Comparison of ENCODE assay signal across 8 cellular contexts in the genomic region with DNA sequence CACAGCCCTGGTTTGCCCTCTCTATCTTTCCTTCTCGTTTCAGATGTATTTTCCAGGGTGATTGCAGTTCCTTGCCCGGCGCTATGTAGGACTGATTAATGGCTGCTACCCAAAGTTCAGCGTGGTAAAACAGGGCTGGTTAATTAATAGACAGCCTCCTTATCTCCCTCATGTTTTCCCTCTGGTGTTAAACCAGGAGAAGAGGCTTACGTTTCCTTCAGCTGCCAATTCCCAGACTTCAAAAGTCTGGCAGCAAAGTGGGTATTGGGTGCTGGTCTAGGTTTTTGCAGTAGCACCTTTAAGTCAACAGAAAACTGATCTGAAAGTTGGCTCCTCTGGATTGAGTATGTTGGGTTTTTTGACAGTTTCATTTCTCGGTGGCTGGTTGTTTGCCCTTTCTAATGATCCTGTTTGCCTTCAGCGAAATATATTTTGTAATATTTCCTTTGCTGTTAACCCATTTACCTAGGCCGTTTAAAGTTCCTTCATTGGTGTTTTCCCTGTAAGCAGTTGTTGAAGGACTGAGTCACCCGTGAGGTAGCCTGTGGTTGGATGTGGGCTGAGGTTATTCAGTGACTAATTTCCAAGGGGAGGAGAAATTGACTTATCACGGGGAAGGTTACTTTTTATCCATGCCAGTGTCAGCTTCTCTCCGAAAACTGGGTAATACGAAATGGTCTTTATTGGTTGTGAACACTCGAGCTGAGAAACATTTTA.
DNase-seq lines count a peak whose midpoint lies in the region; ATAC-seq and TF ChIP-seq lines count a peak whose summit lies in the region.

No MANE protein-coding gene starts in this region.

- H3K27me3 ChIP-seq in SK-N-SH (ENCODE audit: insufficient read depth) (no peaks in the 10 kb centered on the region), spleen (replicated peaks in 1 of 7) (no peaks in the 10 kb centered on the region), neural progenitor cell (no peaks in the 10 kb centered on the region)

- no peaks in the 10 kb centered on the region for H3K4me1 Mint-ChIP-seq in neural progenitor cell

- no peak overlapping the region for H3K27ac Mint-ChIP-seq in neural progenitor cell

- H3K9me3 Mint-ChIP-seq in neural progenitor cell, result no peaks in the 10 kb centered on the region

- TF ChIP-seq EP300 in SK-N-SH (IDR thresholded peaks at IDR 0.05; ENCODE audit: borderline replicate concordance in 1 of 2, low read depth in 1 of 2, low read length in 1 of 2), result peak in 1 of 2 experiments; percentile 16; a peak in 1 of 4 replicates

- TF ChIP-seq CTCF in SK-N-SH (IDR thresholded peaks at IDR 0.05) (no peak), retinal pigment epithelial cell (conservative IDR thresholded peaks at IDR 0.05; ENCODE audit: low read depth, low read length) (no peak), spleen (IDR thresholded peaks at IDR 0.05 in 8 of 11, conservative IDR thresholded peaks at IDR 0.05 in 3 of 11) (no peak), neural progenitor cell (IDR thresholded peaks at IDR 0.05) (no peak)

- H3K9me3 ChIP-seq in SK-N-SH, result no peaks in the 10 kb centered on the region
- no peaks in the 10 kb centered on the region for H3K9me3 ChIP-seq in spleen
- H3K9me3 ChIP-seq in neural progenitor cell (ENCODE audit: low read depth), result no peaks in the 10 kb centered on the region

- H3K36me3 ChIP-seq in SK-N-SH (replicated peaks in 1 of 2; ENCODE audit: control insufficient read depth in 1 of 2, insufficient read depth in 2 of 2, low read length in 1 of 2), result no peaks in the 10 kb centered on the region
- no peaks in the 10 kb centered on the region for H3K36me3 ChIP-seq in spleen
- no peaks in the 10 kb centered on the region for H3K36me3 ChIP-seq in neural progenitor cell

- no peak for TF ChIP-seq POLR2A in spleen (IDR thresholded peaks at IDR 0.05)

- H3K36me3 Mint-ChIP-seq in neural progenitor cell, result peaks cover under 1% of the 10 kb centered on the region

- WGBS in SK-N-SH (ENCODE audit: low lambda C conversion rate), result 37% methylated on average over 13 of the region's 13 CpGs
- 65 to 80% (median 75%) methylated on average over 13 of the region's 13 CpGs for WGBS in spleen, 5 donors

- no peaks in the 10 kb centered on the region for H3K9me2 ChIP-seq in SK-N-SH

- H3K79me2 ChIP-seq in SK-N-SH (ENCODE audit: insufficient read depth), result peaks cover 16% of the 10 kb centered on the region; the same call in 1 of the 2 replicates
- H3K79me2 ChIP-seq in neural progenitor cell (ENCODE audit: low read depth), result no peaks in the 10 kb centered on the region

- CTCF ChIA-PET in SK-N-SH (lab: Yijun Ruan, JAX), result interaction anchor here (1.1 to 1.5 kb wide), 2 partner anchors 36 to 38 kb away, joined by 3 to 4 read pairs; no protein-coding TSS in a partner anchor

- POLR2A ChIA-PET in SK-N-SH (lab: Yijun Ruan, JAX), result no interaction called here

- peak overlapping the region; percentile 64 to 96; a peak in 3 of 4 replicates for H3K27ac ChIP-seq in SK-N-SH (ENCODE audit: low read depth in 2 of 2, low read length in 1 of 2)
- H3K27ac ChIP-seq in spleen, result no peak overlapping the region
- H3K27ac ChIP-seq in neural progenitor cell, result no peak overlapping the region

- H2AFZ ChIP-seq in SK-N-SH (ENCODE audit: low read depth) (peak overlapping the region; percentile 71), neural progenitor cell (replicated peaks) (no peak overlapping the region)

- H3K4me2 ChIP-seq in SK-N-SH (peak overlapping the region; percentile 61), neural progenitor cell (no peak overlapping the region)

- intact Hi-C loops in spleen (cut with DNase I; ENCODE audit: low total_unique reads), result no loop called here

- H3K4me3 Mint-ChIP-seq in neural progenitor cell, result no peak overlapping the region

- H3K4me1 ChIP-seq in SK-N-SH (ENCODE audit: control insufficient read depth in 1 of 2, insufficient read depth in 2 of 2, low read depth in 1 of 2, low read length in 1 of 2) (peaks cover 28 to 40% of the 10 kb centered on the region in 2 experiments), spleen (peaks cover 0 to 30% (median 12%) of the 10 kb centered on the region in 6 donors), neural progenitor cell (peaks cover 3% of the 10 kb centered on the region)

- H3F3A ChIP-seq in SK-N-SH (replicated peaks; ENCODE audit: insufficient read depth) (peaks cover 23% of the 10 kb centered on the region), neural progenitor cell (ENCODE audit: low read depth) (no peaks in the 10 kb centered on the region)

- H3K4me3 ChIP-seq in SK-N-SH (ENCODE audit: low read depth in 2 of 2, low read length in 1 of 2) (peak overlapping the region; percentile 38 to 50; a peak in 3 of 4 replicates), retinal pigment epithelial cell (ENCODE audit: low read length) (peak overlapping the region; percentile 58), spleen (no peak overlapping the region), neural progenitor cell (no peak overlapping the region)

- peak overlapping the region; percentile 65; the same call in 1 of the 2 replicates for H3K9ac ChIP-seq in SK-N-SH
- H3K9ac ChIP-seq in neural progenitor cell, result no peak overlapping the region

- TF ChIP-seq RAD21 in SK-N-SH (IDR thresholded peaks at IDR 0.05; ENCODE audit: low read length), result no peak

- H4K20me1 ChIP-seq in SK-N-SH (ENCODE audit: insufficient read depth) (no peaks in the 10 kb centered on the region), neural progenitor cell (ENCODE audit: low read depth) (no peaks in the 10 kb centered on the region)

- no peaks in the 10 kb centered on the region for H3K27me3 Mint-ChIP-seq in neural progenitor cell (ENCODE audit: insufficient read depth, low read depth)

- DNase-seq in activated T-cell treated with anti-CD3 and anti-CD28 coated beads for 24 hours (ENCODE audit: low read depth) (peak; percentile 22), SK-N-SH (no peak), retinal pigment epithelial cell (ENCODE audit: low read depth) (peak; percentile 87), spleen (no peak), neural progenitor cell (ENCODE audit: low spot score) (no peak)
- no peak for DNase-seq in activated T-cell treated with anti-CD3 and anti-CD28 coated beads, Interleukin-2, amount 50 U/mL, for 1 hour
- peak; percentile 11 for DNase-seq in effector CD4-positive, alpha-beta T cell

- ATAC-seq in HG02885 (IDR thresholded peaks at IDR 0.05; ENCODE audit: poor library complexity, unreplicated experiment), result peak; percentile 53

TF ChIP-seq in SK-N-SH, 30 proteins besides CTCF, POLR2A, EP300 and RAD21:
- peak; percentile 59; the same call in 1 of the 2 replicates for TF ChIP-seq JUND (IDR thresholded peaks at IDR 0.05)
- TF ChIP-seq RCOR1 (IDR thresholded peaks at IDR 0.05; ENCODE audit: low read length), result 0 out of 2 replicates have a peak, but pooled peaks have one; percentile 34
- TF ChIP-seq POLR2AphosphoS5 (IDR thresholded peaks at IDR 0.05; ENCODE audit: low read depth, low read length), result peak; percentile 25; the same call in 1 of the 2 replicates
- TF ChIP-seq FOXM1 (IDR thresholded peaks at IDR 0.05; ENCODE audit: low read depth), result no peak
- no peak for TF ChIP-seq REST (IDR thresholded peaks at IDR 0.05; ENCODE audit: low read depth, low read length)
- peak; percentile 85; the same call in 1 of the 2 replicates for TF ChIP-seq FOSL2 (IDR thresholded peaks at IDR 0.05; ENCODE audit: borderline replicate concordance, low read depth)
- TF ChIP-seq GATA2 (CRISPR knock-in tag; IDR thresholded peaks at IDR 0.05), result no peak
- peak; percentile 36 for TF ChIP-seq TCF12 (IDR thresholded peaks at IDR 0.05)
- TF ChIP-seq, protein P1, sequence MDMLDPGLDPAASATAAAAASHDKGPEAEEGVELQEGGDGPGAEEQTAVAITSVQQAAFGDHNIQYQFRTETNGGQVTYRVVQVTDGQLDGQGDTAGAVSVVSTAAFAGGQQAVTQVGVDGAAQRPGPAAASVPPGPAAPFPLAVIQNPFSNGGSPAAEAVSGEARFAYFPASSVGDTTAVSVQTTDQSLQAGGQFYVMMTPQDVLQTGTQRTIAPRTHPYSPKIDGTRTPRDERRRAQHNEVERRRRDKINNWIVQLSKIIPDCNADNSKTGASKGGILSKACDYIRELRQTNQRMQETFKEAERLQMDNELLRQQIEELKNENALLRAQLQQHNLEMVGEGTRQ (IDR thresholded peaks at IDR 0.05; ENCODE audit: borderline replicate concordance, low read depth, low read length), result no peak
- 0 out of 2 replicates have a peak, but pooled peaks have one; percentile 35 for TF ChIP-seq NFIC (IDR thresholded peaks at IDR 0.05; ENCODE audit: borderline replicate concordance)

Comparison
In these comparisons a context has a peak if more than half of its experiments do, and no peak if none do; other contexts are left out.
1. DNase-seq: peak in activated T-cell treated with anti-CD3 and anti-CD28 coated beads for 24 hours (single experiment), effector CD4-positive, alpha-beta T cell (single experiment) and retinal pigment epithelial cell (single experiment); none in activated T-cell treated with anti-CD3 and anti-CD28 coated beads, Interleukin-2, amount 50 U/mL, for 1 hour (single experiment), SK-N-SH (single experiment), spleen (single experiment) and neural progenitor cell (single experiment).
2. H3K27ac ChIP-seq: peak in SK-N-SH (2 of 2); none in spleen (0 of 8) and neural progenitor cell (single experiment).
3. H3K4me3 ChIP-seq: peak in SK-N-SH (2 of 2) and retinal pigment epithelial cell (single experiment); none in spleen (0 of 8) and neural progenitor cell (single experiment).